Comparison of ENCODE assay signal across 7 cellular contexts in genomic region chr21:5121399-5121798, GRCh38.
DNase-seq lines count a peak whose midpoint lies in the region; ATAC-seq, FAIRE-seq and TF ChIP-seq lines count a peak whose summit lies in the region.
"Not testable (repeated sequence)": the region's sequence is repeated elsewhere in the genome, so short reads cannot be mapped to it uniquely, and the experiment has no call there.

No MANE protein-coding gene starts in this region.

- H3K36me3 ChIP-seq in CD4-positive, alpha-beta memory T cell (ENCODE audit: insufficient read depth, low read length); effector memory CD4-positive, alpha-beta T cell (ENCODE audit: control insufficient read depth, insufficient read depth, low read length); gastroesophageal sphincter; kidney (ENCODE audit: control insufficient read depth in 1 of 2, insufficient read depth in 2 of 2, low read length in 2 of 2); gastrocnemius medialis: not testable (repeated sequence)

- H3K27me3 ChIP-seq in CD4-positive, alpha-beta memory T cell (ENCODE audit: insufficient read depth, low read length); effector memory CD4-positive, alpha-beta T cell (replicated peaks; ENCODE audit: control insufficient read depth, insufficient read depth, low read length, poor library complexity, severe bottlenecking); gastroesophageal sphincter; gastrocnemius medialis: not testable (repeated sequence)

- not testable (repeated sequence) for TF ChIP-seq POLR2A in gastroesophageal sphincter (IDR thresholded peaks at IDR 0.05); gastrocnemius medialis (IDR thresholded peaks at IDR 0.05)

- not testable (repeated sequence) for FAIRE-seq in kidney (lab: Jason Lieb, UNC)

- peak overlapping the region; percentile 38 for H3K27ac ChIP-seq in CD4-positive, alpha-beta memory T cell (ENCODE audit: low read depth, low read length)
- peak overlapping the region; percentile 62 for H3K27ac ChIP-seq in effector memory CD4-positive, alpha-beta T cell (ENCODE audit: insufficient read depth, low read length, poor library complexity, severe bottlenecking)
- H3K27ac ChIP-seq in gastroesophageal sphincter (peak overlapping the region in 3 of 4 donors; percentile 35 to 71 (median 60)), kidney (ENCODE audit: low read depth in 2 of 2, low read length in 2 of 2) (peak overlapping the region in 1 of 2 donors; percentile 37), gastrocnemius medialis (peak overlapping the region; percentile 50 to 58 (median 52))

- peak in 1 of 5 donors; percentile 39 for DNase-seq in CD4-positive, alpha-beta memory T cell
- DNase-seq in activated CD8-positive, alpha-beta memory T cell treated with anti-CD3 and anti-CD28 coated beads for 24 hours: peak; percentile 24
- not testable (repeated sequence) for DNase-seq in effector memory CD4-positive, alpha-beta T cell
- DNase-seq in kidney: peak; percentile 47
- peak; percentile 1 for DNase-seq in myocyte (ENCODE audit: low read depth)
- DNase-seq in gastrocnemius medialis: peak in 1 of 2 donors; percentile 11

- not testable (repeated sequence) for H3K4me3 ChIP-seq in CD4-positive, alpha-beta memory T cell (ENCODE audit: low read length in 2 of 2); effector memory CD4-positive, alpha-beta T cell (ENCODE audit: insufficient read depth, low read depth, low read length, poor library complexity, severe bottlenecking); gastroesophageal sphincter; kidney (ENCODE audit: low read length in 2 of 2); gastrocnemius medialis

- H3K9ac ChIP-seq in kidney (ENCODE audit: low read length in 2 of 2): not testable (repeated sequence)

- not testable (repeated sequence) for H3K27ac Mint-ChIP-seq in CD4-positive, alpha-beta memory T cell

- not testable (repeated sequence) for H3K4me3 Mint-ChIP-seq in CD4-positive, alpha-beta memory T cell

- not testable (repeated sequence) for TF ChIP-seq EP300 in gastroesophageal sphincter (IDR thresholded peaks at IDR 0.05)

- ATAC-seq in gastroesophageal sphincter (peak; percentile 73), gastrocnemius medialis (peak; percentile 15 to 40)

- POLR2A ChIA-PET in CD4-positive, alpha-beta memory T cell (lab: Charles Lee; ENCODE audit: partially characterized antibody): not testable (repeated sequence)

- H3K4me1 ChIP-seq in CD4-positive, alpha-beta memory T cell (ENCODE audit: insufficient read depth, low read length); effector memory CD4-positive, alpha-beta T cell (ENCODE audit: control insufficient read depth, insufficient read depth, low read length, poor library complexity, severe bottlenecking); gastroesophageal sphincter; kidney (ENCODE audit: control insufficient read depth in 1 of 2, insufficient read depth in 1 of 2, low read depth in 1 of 2, low read length in 2 of 2); gastrocnemius medialis: not testable (repeated sequence)

- WGBS in gastroesophageal sphincter (ENCODE audit: low coverage in 1 of 2), 2 donors: no CpG with 5 or more reads among the region's 14 CpGs

- not testable (repeated sequence) for H3K9me3 Mint-ChIP-seq in CD4-positive, alpha-beta memory T cell

- intact Hi-C loops in CD4-positive, alpha-beta memory T cell (cut with micrococcal nuclease); kidney (cut with DNase I); gastrocnemius medialis (cut with DNase I; ENCODE audit: low total_unique reads): not testable (repeated sequence)

- H3K36me3 Mint-ChIP-seq in CD4-positive, alpha-beta memory T cell: not testable (repeated sequence)

- TF ChIP-seq CTCF in gastroesophageal sphincter (IDR thresholded peaks at IDR 0.05); kidney (IDR thresholded peaks at IDR 0.05; ENCODE audit: borderline replicate concordance, extremely low read depth, insufficient read depth); gastrocnemius medialis (IDR thresholded peaks at IDR 0.05 in 4 of 5, conservative IDR thresholded peaks at IDR 0.05 in 1 of 5): not testable (repeated sequence)

- CTCF ChIA-PET in CD4-positive, alpha-beta memory T cell (lab: Charles Lee; ENCODE audit: partially characterized antibody): not testable (repeated sequence)

- H3K27me3 Mint-ChIP-seq in CD4-positive, alpha-beta memory T cell: not testable (repeated sequence)

- in situ Hi-C loops in gastrocnemius medialis (cut with MboI; ENCODE audit: low sequenced_read_pairs in 4 of 4): not testable (repeated sequence)

- not testable (repeated sequence) for H3K4me1 Mint-ChIP-seq in CD4-positive, alpha-beta memory T cell

- not testable (repeated sequence) for H3K9me3 ChIP-seq in CD4-positive, alpha-beta memory T cell (ENCODE audit: control insufficient read depth in 1 of 2, low read length in 2 of 2); effector memory CD4-positive, alpha-beta T cell (ENCODE audit: control insufficient read depth, low read length); gastroesophageal sphincter; kidney (ENCODE audit: control insufficient read depth in 1 of 2, low read length in 2 of 2); gastrocnemius medialis
